In genomic region chr5:156913719-156914370, GRCh38 we compare ENCODE assay signal across 9 cellular contexts. TPM values are rescaled to one million over a fixed set of nuclear protein-coding genes. Genes with fewer than 3 reads are reported as not detected.
DNase-seq lines count a peak whose midpoint lies in the region; ATAC-seq, FAIRE-seq and TF ChIP-seq lines count a peak whose summit lies in the region.
"Had no signal": no experiment of that assay in that cellular context is flagged by ENCODE, and none has a peak within 500 bp of the region (broad histone marks: within the 10 kb centered on the region; RNA-seq: fewer than 3 reads in every experiment).

No MANE protein-coding gene starts in this region.

- H3K27ac Mint-ChIP-seq in activated B cell treated with CpG ODN at 0.5 μM for 24 hours, result peak overlapping the region; percentile 82
- no peak overlapping the region for H3K27ac Mint-ChIP-seq in type B pancreatic cell

- peak overlapping the region in 1 of 2 donors; percentile 73 for H3K27ac ChIP-seq in small intestine (ENCODE audit: low read depth in 1 of 2, low read length in 1 of 2)

- peak; percentile 89 for ATAC-seq in HG02571 (IDR thresholded peaks at IDR 0.05; ENCODE audit: unreplicated experiment)
- peak; percentile 90 for ATAC-seq in activated B cell treated with CpG ODN at 0.5 μM for 24 hours (ENCODE audit: low read depth)

- no peaks in the 10 kb centered on the region for H3K27me3 ChIP-seq in small intestine (ENCODE audit: control insufficient read depth in 2 of 2, insufficient read depth in 2 of 2, low read length in 2 of 2)

- H3K4me3 Mint-ChIP-seq in activated B cell treated with CpG ODN at 0.5 μM for 24 hours (peak overlapping the region; percentile 71), type B pancreatic cell (no peak overlapping the region)

- no peaks in the 10 kb centered on the region for H3K9me3 ChIP-seq in small intestine (ENCODE audit: control insufficient read depth, low read depth)

- DNase-seq in NCI-H2227 (lab: John Stamatoyannopoulos, UW; ENCODE audit: unreplicated experiment), result peak; percentile 30
- no peak for DNase-seq in NCI-H2227 treated with DMSO at 0.1 percent for 48 hours (lab: John Stamatoyannopoulos, UW)
- DNase-seq in NAMALWA (ENCODE audit: low spot score), result peak; percentile 49
- DNase-seq in activated B cell treated with CpG ODN at 0.5 μM for 24 hours, result no peak
- peak; percentile 18 for DNase-seq in small intestine
- DNase-seq in mucosa of gallbladder (ENCODE audit: low spot score), result no peak
- no peak for DNase-seq in type B pancreatic cell (ENCODE audit: extremely low spot score, unreplicated experiment)

- no peak overlapping the region for H3K4me3 ChIP-seq in small intestine (ENCODE audit: low read depth in 1 of 2, low read length in 2 of 2)

- TF ChIP-seq CTCF in activated B cell treated with CpG ODN at 0.5 μM for 24 hours (IDR thresholded peaks at IDR 0.05) (no peak), type B pancreatic cell (conservative IDR thresholded peaks at IDR 0.05) (no peak)

- H3K4me1 Mint-ChIP-seq in activated B cell treated with CpG ODN at 0.5 μM for 24 hours (peaks cover 31% of the 10 kb centered on the region), type B pancreatic cell (ENCODE audit: unreplicated experiment) (peaks cover 6% of the 10 kb centered on the region)

- H3K9me3 Mint-ChIP-seq in activated B cell treated with CpG ODN at 0.5 μM for 24 hours (no peaks in the 10 kb centered on the region), type B pancreatic cell (no peaks in the 10 kb centered on the region)

- intact Hi-C loops in activated B cell treated with CpG ODN at 0.5 μM for 24 hours (cut with micrococcal nuclease), result loop anchor here (2.0 to 10.0 kb wide), 2 partner anchors 21 to 191 kb away; partner anchors contain the start of gene HAVCR2

- H3K4me1 ChIP-seq in small intestine (ENCODE audit: control insufficient read depth in 2 of 2, insufficient read depth in 1 of 2, low read depth in 1 of 2, low read length in 1 of 2), result no peaks in the 10 kb centered on the region

- H3K27me3 Mint-ChIP-seq in activated B cell treated with CpG ODN at 0.5 μM for 24 hours (no peaks in the 10 kb centered on the region), type B pancreatic cell (peaks cover 9% of the 10 kb centered on the region)

- POLR2A ChIA-PET in activated B cell treated with CpG ODN at 0.5 μM for 24 hours (lab: Charles Lee), result no interaction called here

- H3K36me3 Mint-ChIP-seq in activated B cell treated with CpG ODN at 0.5 μM for 24 hours (ENCODE audit: low read depth) (no peaks in the 10 kb centered on the region), type B pancreatic cell (no peaks in the 10 kb centered on the region)

- H3K36me3 ChIP-seq in small intestine (ENCODE audit: control insufficient read depth in 2 of 2, insufficient read depth in 2 of 2, low read length in 2 of 2), result no peaks in the 10 kb centered on the region

- CTCF ChIA-PET in activated B cell treated with CpG ODN at 0.5 μM for 24 hours (lab: Charles Lee), result no interaction called here

- no peak for FAIRE-seq in small intestine (lab: Jason Lieb, UNC)
- FAIRE-seq: A204.1 had no signal

- WGBS in small intestine, 3 donors, result 54 to 68% (median 54%) methylated on average over 5 of the region's 5 CpGs

RNA-seq across cellular contexts. Expression of gene TIMD4, which starts 49.2 kb away (rescaled TPM):
- total RNA-seq in activated B cell treated with CpG ODN at 0.5 μM for 24 hours, result not detected in 2 replicates
- under 1 TPM in 1 of 3 donors, not detected in 2; 0.51 TPM for polyA plus RNA-seq in small intestine
- 0.29 TPM for total RNA-seq in mucosa of gallbladder
- not detected in 2 replicates for total RNA-seq in type B pancreatic cell (ENCODE audit: low replicate concordance)

Comparison
In these comparisons a context has a peak if more than half of its experiments do, and no peak if none do; other contexts are left out.
1. DNase-seq: peak in NCI-H2227 (single experiment), NAMALWA (single experiment) and small intestine (single experiment); none in NCI-H2227 treated with DMSO at 0.1 percent for 48 hours (single experiment), activated B cell treated with CpG ODN at 0.5 μM for 24 hours (single experiment), mucosa of gallbladder (single experiment) and type B pancreatic cell (single experiment).